In the genomic region with DNA sequence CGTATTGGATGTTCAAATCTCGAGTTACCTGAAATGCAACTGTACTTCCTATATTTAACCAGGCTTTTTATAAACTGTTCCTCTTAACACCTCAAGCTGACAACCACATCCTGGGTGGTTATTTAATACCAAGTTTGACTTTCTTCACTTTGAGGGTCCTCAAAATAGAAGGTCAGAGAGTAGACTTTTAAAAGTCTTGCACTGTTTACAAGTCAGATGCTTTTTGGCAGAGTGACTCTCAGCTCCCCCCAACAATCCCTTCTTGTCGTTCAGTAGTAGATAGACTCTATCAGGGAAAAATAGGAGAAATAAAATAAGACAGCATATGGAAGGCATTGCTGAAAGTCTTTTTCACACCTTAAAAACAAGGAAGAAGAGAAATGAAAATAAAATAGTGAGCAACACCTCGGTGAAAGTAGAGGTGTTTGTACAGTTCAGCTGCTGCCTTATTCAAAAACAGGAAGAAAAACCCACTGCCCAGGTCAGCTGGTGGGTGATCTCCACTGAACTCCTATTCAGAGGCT, we compare ENCODE assay signal across 13 cellular contexts.
DNase-seq lines count a peak whose midpoint lies in the region; ATAC-seq, FAIRE-seq and TF ChIP-seq lines count a peak whose summit lies in the region.
"Had no signal": no experiment of that assay in that cellular context is flagged by ENCODE, and none has a peak within 500 bp of the region (broad histone marks: within the 10 kb centered on the region; RNA-seq: fewer than 3 reads in every experiment).

No MANE protein-coding gene starts in this region.

- H3K27me3 ChIP-seq in naive thymus-derived CD4-positive, alpha-beta T cell (ENCODE audit: control insufficient read depth in 2 of 2, insufficient read depth in 2 of 2, low read length in 2 of 2) = no peaks in the 10 kb centered on the region
- H3K27me3 ChIP-seq in pancreas (no peaks in the 10 kb centered on the region), PC-3 (ENCODE audit: low read length) (no peaks in the 10 kb centered on the region)
- H3K27me3 ChIP-seq: tibial artery had no signal

- H3K4me3 ChIP-seq in naive thymus-derived CD4-positive, alpha-beta T cell (ENCODE audit: low read length) = no peak overlapping the region
- H3K4me3 ChIP-seq in pancreas = no peak overlapping the region
- no peak overlapping the region for H3K4me3 ChIP-seq in PC-3 (ENCODE audit: low read length)
- H3K4me3 ChIP-seq: tibial artery had no signal

- no peak for FAIRE-seq in pancreas (lab: Jason Lieb, UNC)
- FAIRE-seq: colon had no signal

- no peaks in the 10 kb centered on the region for H3K9me3 ChIP-seq in naive thymus-derived CD4-positive, alpha-beta T cell (ENCODE audit: control insufficient read depth in 2 of 3, low read length in 3 of 3)
- H3K9me3 ChIP-seq in pancreas (no peaks in the 10 kb centered on the region), PC-3 (ENCODE audit: low read length) (no peaks in the 10 kb centered on the region)
- H3K9me3 ChIP-seq: tibial artery had no signal

- CTCF ChIA-PET in naive thymus-derived CD4-positive, alpha-beta T cell (lab: Charles Lee) = interaction anchor here (1.0 kb wide), 1 partner anchor 20 kb away, joined by 3 read pairs; no protein-coding TSS in a partner anchor
- CTCF ChIA-PET in PC-3 (lab: Charles Lee) = no interaction called here

- no peaks in the 10 kb centered on the region for H3K36me3 ChIP-seq in naive thymus-derived CD4-positive, alpha-beta T cell (ENCODE audit: control insufficient read depth in 2 of 3, insufficient read depth in 3 of 3, low read length in 3 of 3)
- H3K36me3 ChIP-seq in pancreas (no peaks in the 10 kb centered on the region), PC-3 (ENCODE audit: low read depth, low read length) (no peaks in the 10 kb centered on the region)
- H3K36me3 ChIP-seq: tibial artery had no signal

- H3K4me1 Mint-ChIP-seq in naive thymus-derived CD4-positive, alpha-beta T cell = peaks cover 14 to 24% (median 21%) of the 10 kb centered on the region in 7 donors

- peak; percentile 90 for ATAC-seq in GM18868 (IDR thresholded peaks at IDR 0.05; ENCODE audit: unreplicated experiment)
- peak; percentile 73 for ATAC-seq in GM21529 (IDR thresholded peaks at IDR 0.05; ENCODE audit: unreplicated experiment)
- peak; percentile 66 for ATAC-seq in HG03439 (IDR thresholded peaks at IDR 0.05; ENCODE audit: unreplicated experiment)
- peak; percentile 47 for ATAC-seq in naive thymus-derived CD4-positive, alpha-beta T cell
- ATAC-seq in pancreas = no peak
- no peak for ATAC-seq in PC-3

- H3K9ac ChIP-seq in PC-3 (ENCODE audit: low read length) = no peak overlapping the region

- H3K27ac Mint-ChIP-seq in naive thymus-derived CD4-positive, alpha-beta T cell = peak overlapping the region in 8 of 9 donors; percentile 8 to 85 (median 64)

- no peaks in the 10 kb centered on the region for H3F3A ChIP-seq in PC-3 (ENCODE audit: low read length, unreplicated experiment)

- H3K27me3 Mint-ChIP-seq in naive thymus-derived CD4-positive, alpha-beta T cell = no peaks in the 10 kb centered on the region

- no peak overlapping the region for H3K4me2 ChIP-seq in PC-3 (ENCODE audit: low read length)

- no peak overlapping the region for H2AFZ ChIP-seq in PC-3 (ENCODE audit: low read length)

- H3K79me2 ChIP-seq in PC-3 (ENCODE audit: low read length) = no peaks in the 10 kb centered on the region

- peaks cover 0 to 9% (median 0%) of the 10 kb centered on the region in 5 donors for H3K36me3 Mint-ChIP-seq in naive thymus-derived CD4-positive, alpha-beta T cell

- POLR2A ChIA-PET in naive thymus-derived CD4-positive, alpha-beta T cell (lab: Charles Lee) = interaction anchor here (0.6 to 0.9 kb wide), 2 partner anchors 48 to 347 kb away, joined by 3 read pairs; no protein-coding TSS in a partner anchor
- POLR2A ChIA-PET in PC-3 (lab: Charles Lee; ENCODE audit: unreplicated experiment) = no interaction called here

- TF ChIP-seq CTCF in pancreas (IDR thresholded peaks at IDR 0.05) = no peak
- no peak for TF ChIP-seq CTCF in PC-3 (conservative IDR thresholded peaks at IDR 0.05; ENCODE audit: low read depth, low read length)

- H3K27ac ChIP-seq in naive thymus-derived CD4-positive, alpha-beta T cell (ENCODE audit: low read depth, low read length) = peak overlapping the region; percentile 9
- no peak overlapping the region for H3K27ac ChIP-seq in pancreas
- no peak overlapping the region for H3K27ac ChIP-seq in PC-3 (ENCODE audit: low read length)
- H3K27ac ChIP-seq: tibial artery had no signal

- peak overlapping the region; percentile 4 to 61 (median 32) for H3K4me3 Mint-ChIP-seq in naive thymus-derived CD4-positive, alpha-beta T cell

- DNase-seq in naive thymus-derived CD4-positive, alpha-beta T cell = no peak
- no peak for DNase-seq in NCI-H1105 treated with DMSO at 0.1 percent for 48 hours (lab: John Stamatoyannopoulos, UW)
- DNase-seq in pancreas = no peak
- no peak for DNase-seq in PC-3
- no peak for DNase-seq in kidney tubule cell (ENCODE audit: low spot score)
- DNase-seq: hippocampal formation; NCI-H1694; stimulated activated CD4-positive, alpha-beta T cell treated with anti-CD3 and anti-CD28 coated beads, Interleukin-2, amount 100 ng/mL, for 24 hours; tibial artery had no signal

- 73 to 80% methylated on average over 4 of the region's 4 CpGs for WGBS in pancreas, 2 donors

- H3K9me3 Mint-ChIP-seq in naive thymus-derived CD4-positive, alpha-beta T cell = peaks cover 0 to 3% (median 0%) of the 10 kb centered on the region in 11 donors

- intact Hi-C loops in naive thymus-derived CD4-positive, alpha-beta T cell (cut with micrococcal nuclease) = no loop called here
- intact Hi-C loops in pancreas (cut with DNase I) (no loop called here), PC-3 (cut with micrococcal nuclease) (no loop called here)

- no peaks in the 10 kb centered on the region for H3K9me2 ChIP-seq in PC-3 (replicated peaks; ENCODE audit: low read length)

- H3K4me1 ChIP-seq in naive thymus-derived CD4-positive, alpha-beta T cell (ENCODE audit: control insufficient read depth in 2 of 2, insufficient read depth in 2 of 2, low read length in 2 of 2) = peaks cover 11 to 22% of the 10 kb centered on the region in 2 donors
- H3K4me1 ChIP-seq in pancreas = no peaks in the 10 kb centered on the region
- no peaks in the 10 kb centered on the region for H3K4me1 ChIP-seq in PC-3 (ENCODE audit: insufficient read depth, low read length)

- BruUV-seq in PC-3 (replicated peaks; lab: Mats Ljungman, UMichigan) = no TSS peak

- H4K20me1 ChIP-seq in PC-3 (ENCODE audit: low read length) = no peaks in the 10 kb centered on the region

Comparison
In these comparisons a context has a peak if more than half of its experiments do, and no peak if none do; other contexts are left out.
1. ATAC-seq: peak in GM18868 (single experiment), GM21529 (single experiment), HG03439 (single experiment) and naive thymus-derived CD4-positive, alpha-beta T cell (single experiment); none in pancreas (0 of 4) and PC-3 (single experiment).